24 cellular contexts compared by ENCODE assay signal in the genomic region with DNA sequence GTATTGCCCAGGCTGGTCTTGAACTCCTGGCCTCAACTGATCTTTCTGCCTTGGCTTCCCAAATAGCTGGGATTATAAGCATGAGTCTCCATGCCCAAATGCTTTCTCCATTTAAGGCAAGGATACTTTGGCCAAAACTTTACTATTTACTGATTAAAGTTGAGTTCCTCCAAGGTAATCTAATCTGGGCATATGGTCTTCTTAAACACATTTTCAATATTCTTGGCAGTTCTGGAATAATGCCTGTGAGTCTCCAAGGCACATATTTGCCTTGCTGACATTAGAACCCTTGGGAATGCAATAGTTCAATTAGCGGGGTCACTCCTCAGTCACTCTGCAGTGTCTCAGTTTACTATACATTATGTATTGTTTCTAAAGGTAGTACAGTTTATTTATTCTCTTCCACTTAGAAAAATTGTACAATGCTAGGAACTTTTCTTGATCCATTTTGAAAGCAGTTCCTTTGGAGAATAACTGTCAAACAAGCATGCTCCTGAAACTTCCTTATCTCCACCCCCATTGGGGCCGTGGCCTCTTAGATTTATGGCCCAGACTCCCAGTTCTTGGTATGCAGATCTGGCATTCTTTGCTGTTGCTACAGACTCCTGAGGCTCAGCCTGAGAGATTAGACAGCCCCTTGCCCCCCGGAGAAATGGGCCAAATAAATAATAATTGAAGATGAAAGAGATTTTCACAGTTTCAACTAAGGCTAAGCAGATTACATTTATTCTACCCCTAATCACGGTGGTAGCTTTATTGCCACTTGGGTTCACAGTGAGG. TPM values are rescaled to one million over a fixed set of nuclear protein-coding genes. Genes with fewer than 3 reads are reported as not detected.
A peak's percentile ranks its signal among the peaks of the same experiment; 100 is the strongest.
DNase-seq lines count a peak whose midpoint lies in the region; ATAC-seq, FAIRE-seq and TF ChIP-seq lines count a peak whose summit lies in the region.
"Had no signal": no experiment of that assay in that cellular context is flagged by ENCODE, and none has a peak within 500 bp of the region (broad histone marks: within the 10 kb centered on the region; RNA-seq: fewer than 3 reads in every experiment).

No MANE protein-coding gene starts in this region.

- WGBS in smooth muscle cell (ENCODE audit: low lambda C conversion rate), result 22% methylated on average over 4 of the region's 4 CpGs
- 30 to 42% methylated on average over 4 of the region's 4 CpGs for WGBS in pancreas, 2 donors

- H3K9ac ChIP-seq in astrocyte (ENCODE audit: low read length) (no peak overlapping the region), smooth muscle cell (ENCODE audit: low read depth) (no peak overlapping the region)

- no peaks in the 10 kb centered on the region for H4K20me1 ChIP-seq in astrocyte (ENCODE audit: insufficient read depth, low read length)
- no peaks in the 10 kb centered on the region for H4K20me1 ChIP-seq in smooth muscle cell (ENCODE audit: low read depth)

- DNase-seq in HTR-8/SVneo (ENCODE audit: insufficient read length, low spot score) (peak; percentile 25), astrocyte (ENCODE audit: low read depth) (peak; percentile 29), kidney glomerular epithelial cell (lab: John Stamatoyannopoulos, UW) (peak; percentile 74), smooth muscle cell (lab: John Stamatoyannopoulos, UW; ENCODE audit: unreplicated experiment) (no peak), dedifferentiated amniotic fluid mesenchymal stem cell (ENCODE audit: extremely low spot score) (no peak), pancreas (no peak)
- DNase-seq: activated CD4-positive, alpha-beta memory T cell treated with anti-CD3 and anti-CD28 coated beads, Interleukin-2, amount 10 ng/mL, durations not matched to agents 7 days and 5 days; activated effector memory CD4-positive, alpha-beta T cell treated with anti-CD3 and anti-CD28 coated beads, Interleukin-2, amount 50 U/mL, for 16 hours; activated naive CD8-positive, alpha-beta T cell treated with anti-CD3 and anti-CD28 coated beads, Interleukin-2, amount 50 U/mL, for 24 hours; CD4-positive, alpha-beta memory T cell; left ventricle myocardium superior; MG63; NCI-H1436; NCI-H524 treated with DMSO at 0.1 percent for 48 hours; stimulated activated CD4-positive, alpha-beta T cell treated with anti-CD3 and anti-CD28 coated beads, Interleukin-4, amount 100 ng/mL, for 24 hours; stimulated activated naive CD4-positive, alpha-beta T cell treated with Interleukin-2 at 50 U/mL for 16 hours had no signal

- H3K9me3 Mint-ChIP-seq in astrocyte (ENCODE audit: unreplicated experiment), result no peaks in the 10 kb centered on the region
- H3K9me3 Mint-ChIP-seq: T-helper 2 cell treated with Interferon-gamma antibody and Interleukin-4, amounts not matched to agents 5 μg/mL and 100 μg/mL, for 36 hours had no signal

- H3K27me3 Mint-ChIP-seq in astrocyte (ENCODE audit: low read depth, unreplicated experiment), result peaks cover 2% of the 10 kb centered on the region
- H3K27me3 Mint-ChIP-seq: IgD-negative memory B cell had no signal

- H3K27ac ChIP-seq in astrocyte (ENCODE audit: low read depth, low read length) (no peak overlapping the region), smooth muscle cell (ENCODE audit: low read depth) (no peak overlapping the region), pancreas (no peak overlapping the region)
- H3K27ac ChIP-seq: breast epithelium, neutrophil, RWPE1 had no signal

- H3K9me3 ChIP-seq in astrocyte (ENCODE audit: insufficient read depth, low read depth, low read length) (no peaks in the 10 kb centered on the region), smooth muscle cell (replicated peaks; ENCODE audit: low read depth) (no peaks in the 10 kb centered on the region), pancreas (no peaks in the 10 kb centered on the region)
- H3K9me3 ChIP-seq: breast epithelium, MG63, neutrophil had no signal

- no peak for ATAC-seq in pancreas
- ATAC-seq in HG02970 (IDR thresholded peaks at IDR 0.05; ENCODE audit: low FRiP score, unreplicated experiment), result no peak
- ATAC-seq: activated naive CD8-positive, alpha-beta T cell treated with anti-CD3 and anti-CD28 coated beads, Interleukin-2, amount 50 U/mL, for 24 hours; left ventricle myocardium superior; WTC11 had no signal

- H3K36me3 Mint-ChIP-seq in astrocyte (ENCODE audit: low read depth, unreplicated experiment), result no peaks in the 10 kb centered on the region
- H3K36me3 Mint-ChIP-seq: WTC11 had no signal

- H3K36me3 ChIP-seq in astrocyte (ENCODE audit: insufficient read depth, low read length), result no peaks in the 10 kb centered on the region
- no peaks in the 10 kb centered on the region for H3K36me3 ChIP-seq in smooth muscle cell (ENCODE audit: low read depth)
- H3K36me3 ChIP-seq in pancreas, result no peaks in the 10 kb centered on the region
- H3K36me3 ChIP-seq: breast epithelium, MG63, neutrophil had no signal

- intact Hi-C loops in pancreas (cut with DNase I), result no loop called here

- no peaks in the 10 kb centered on the region for H3K4me1 ChIP-seq in astrocyte (ENCODE audit: insufficient read depth, low read length)
- no peaks in the 10 kb centered on the region for H3K4me1 ChIP-seq in smooth muscle cell (ENCODE audit: low read depth)
- no peaks in the 10 kb centered on the region for H3K4me1 ChIP-seq in pancreas
- H3K4me1 ChIP-seq: breast epithelium had no signal

- H3K4me3 Mint-ChIP-seq in astrocyte (ENCODE audit: unreplicated experiment), result no peak overlapping the region
- H3K4me3 Mint-ChIP-seq: activated CD4-positive, alpha-beta memory T cell treated with anti-CD3 and anti-CD28 coated beads, Interleukin-2, amount 10 ng/mL, durations not matched to agents 7 days and 5 days; activated naive CD8-positive, alpha-beta T cell treated with anti-CD3 and anti-CD28 coated beads, Interleukin-2, amount 50 U/mL, for 24 hours; CD4-positive, alpha-beta memory T cell; IgD-negative memory B cell; T-helper 2 cell treated with Interferon-gamma antibody and Interleukin-4, amounts not matched to agents 5 μg/mL and 100 μg/mL, for 36 hours; WTC11 had no signal

- H3K4me2 ChIP-seq in astrocyte (ENCODE audit: low read length) (no peak overlapping the region), smooth muscle cell (peak overlapping the region; percentile 64)

- H3F3A ChIP-seq in smooth muscle cell (ENCODE audit: low read depth), result peaks cover 8% of the 10 kb centered on the region

- H3K27me3 ChIP-seq in astrocyte (ENCODE audit: insufficient read depth, low read length), result no peaks in the 10 kb centered on the region
- no peaks in the 10 kb centered on the region for H3K27me3 ChIP-seq in smooth muscle cell (ENCODE audit: low read depth)
- no peaks in the 10 kb centered on the region for H3K27me3 ChIP-seq in pancreas
- H3K27me3 ChIP-seq: breast epithelium, MG63, neutrophil had no signal

- H2AFZ ChIP-seq in astrocyte (ENCODE audit: low read depth, low read length) (no peak overlapping the region), smooth muscle cell (ENCODE audit: low read depth) (peak overlapping the region; percentile 28)

- no peak overlapping the region for H3K27ac Mint-ChIP-seq in astrocyte (ENCODE audit: unreplicated experiment)
- H3K27ac Mint-ChIP-seq: activated CD4-positive, alpha-beta memory T cell treated with anti-CD3 and anti-CD28 coated beads, Interleukin-2, amount 10 ng/mL, durations not matched to agents 7 days and 5 days; activated naive CD8-positive, alpha-beta T cell treated with anti-CD3 and anti-CD28 coated beads, Interleukin-2, amount 50 U/mL, for 24 hours; CD4-positive, alpha-beta memory T cell; IgD-negative memory B cell; T-helper 2 cell treated with Interferon-gamma antibody and Interleukin-4, amounts not matched to agents 5 μg/mL and 100 μg/mL, for 36 hours; WTC11 had no signal

- no peaks in the 10 kb centered on the region for H3K4me1 Mint-ChIP-seq in astrocyte (ENCODE audit: low read depth, unreplicated experiment)
- H3K4me1 Mint-ChIP-seq: activated CD4-positive, alpha-beta memory T cell treated with anti-CD3 and anti-CD28 coated beads, Interleukin-2, amount 10 ng/mL, durations not matched to agents 7 days and 5 days; activated naive CD8-positive, alpha-beta T cell treated with anti-CD3 and anti-CD28 coated beads, Interleukin-2, amount 50 U/mL, for 24 hours; CD4-positive, alpha-beta memory T cell; IgD-negative memory B cell; WTC11 had no signal

- H3K4me3 ChIP-seq in astrocyte (ENCODE audit: insufficient read depth, low read depth, low read length) (no peak overlapping the region), smooth muscle cell (no peak overlapping the region), pancreas (no peak overlapping the region)
- H3K4me3 ChIP-seq: breast epithelium, coronary artery, MG63 had no signal

- TF ChIP-seq CTCF in astrocyte (IDR thresholded peaks at IDR 0.05; ENCODE audit: insufficient read depth, low read depth, low read length) (no peak), smooth muscle cell (IDR thresholded peaks at IDR 0.05; ENCODE audit: borderline replicate concordance, insufficient read depth, poor library complexity, severe bottlenecking) (no peak), pancreas (IDR thresholded peaks at IDR 0.05) (no peak)

- no peaks in the 10 kb centered on the region for H3K79me2 ChIP-seq in astrocyte (ENCODE audit: insufficient read depth, low read length)
- H3K79me2 ChIP-seq in smooth muscle cell (ENCODE audit: low read depth), result no peaks in the 10 kb centered on the region

- FAIRE-seq in HTR-8/SVneo (lab: Jason Lieb, UNC) (no peak), astrocyte (lab: Jason Lieb, UNC) (no peak), pancreas (lab: Jason Lieb, UNC) (no peak)

RNA-seq across cellular contexts. Expression of a gene that starts 13.2 kb away (rescaled TPM):
- total RNA-seq in astrocyte, result 3.2 TPM in 2 replicates
- 8.4 and 15.3 TPM in 2 replicates for total RNA-seq in smooth muscle cell
- 1.9 and 12.5 TPM in 2 replicates for polyA plus RNA-seq in smooth muscle cell
- 1 to 10 TPM in 4 of 6 donors, under 1 TPM in 2; 0.65 to 1.9 (median 1.5) TPM for total RNA-seq in pancreas
- under 1 TPM; 0.66 to 0.99 TPM for polyA plus RNA-seq in pancreas
- polyA plus RNA-seq: IgD-negative memory B cell had no signal

Comparison
In these comparisons a context has a peak if more than half of its experiments do, and no peak if none do; other contexts are left out.
1. DNase-seq: peak in HTR-8/SVneo (single experiment), astrocyte (single experiment) and kidney glomerular epithelial cell (single experiment); none in smooth muscle cell (single experiment), dedifferentiated amniotic fluid mesenchymal stem cell (single experiment) and pancreas (0 of 6).